Comparison of ENCODE assay signal across 9 cellular contexts in the genomic region with DNA sequence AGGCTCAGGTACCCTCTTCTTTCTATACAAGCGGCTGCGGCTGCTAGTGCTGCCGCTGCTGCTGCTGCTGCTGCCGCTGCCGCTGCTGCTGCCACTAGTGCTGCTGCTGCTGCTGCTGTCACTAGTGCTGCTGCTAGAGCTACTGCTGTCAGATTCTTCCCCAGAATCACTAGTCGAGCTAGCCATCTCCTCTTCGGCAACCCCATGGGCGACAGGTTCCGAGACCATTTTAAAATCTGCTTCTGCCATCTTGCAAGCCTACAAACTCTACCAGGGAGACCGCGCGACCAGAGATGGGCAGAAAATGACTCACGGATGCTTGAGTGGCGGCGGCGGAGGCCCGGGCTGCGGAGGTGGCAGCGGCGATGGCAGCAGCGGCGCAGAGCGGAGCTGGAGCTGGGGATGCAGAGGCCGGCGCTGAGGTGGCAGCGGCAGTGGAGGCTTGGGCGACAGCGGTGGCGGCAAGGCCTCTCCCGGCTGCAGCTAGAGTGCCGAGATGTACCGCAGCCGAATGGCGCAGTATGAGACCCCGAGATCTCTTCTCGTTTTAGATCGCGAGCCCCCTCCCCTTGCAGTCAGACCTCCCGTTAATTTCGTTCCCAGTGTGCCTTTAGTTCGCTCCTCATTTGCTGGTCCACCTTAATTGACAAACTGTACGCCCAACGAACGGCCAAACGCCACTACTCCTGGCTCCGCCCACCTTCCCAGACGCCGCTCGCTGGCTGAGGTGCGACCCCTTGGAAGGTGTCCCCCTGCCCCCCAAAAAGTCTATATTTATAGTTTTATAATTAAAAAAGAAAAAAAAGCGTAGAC. TPM values are rescaled to one million over a fixed set of nuclear protein-coding genes. Genes with fewer than 3 reads are reported as not detected.
DNase-seq lines count a peak whose midpoint lies in the region; ATAC-seq and TF ChIP-seq lines count a peak whose summit lies in the region.
"Had no signal": no experiment of that assay in that cellular context is flagged by ENCODE, and none has a peak within 500 bp of the region (broad histone marks: within the 10 kb centered on the region; RNA-seq: fewer than 3 reads in every experiment).

A gene with protein sequence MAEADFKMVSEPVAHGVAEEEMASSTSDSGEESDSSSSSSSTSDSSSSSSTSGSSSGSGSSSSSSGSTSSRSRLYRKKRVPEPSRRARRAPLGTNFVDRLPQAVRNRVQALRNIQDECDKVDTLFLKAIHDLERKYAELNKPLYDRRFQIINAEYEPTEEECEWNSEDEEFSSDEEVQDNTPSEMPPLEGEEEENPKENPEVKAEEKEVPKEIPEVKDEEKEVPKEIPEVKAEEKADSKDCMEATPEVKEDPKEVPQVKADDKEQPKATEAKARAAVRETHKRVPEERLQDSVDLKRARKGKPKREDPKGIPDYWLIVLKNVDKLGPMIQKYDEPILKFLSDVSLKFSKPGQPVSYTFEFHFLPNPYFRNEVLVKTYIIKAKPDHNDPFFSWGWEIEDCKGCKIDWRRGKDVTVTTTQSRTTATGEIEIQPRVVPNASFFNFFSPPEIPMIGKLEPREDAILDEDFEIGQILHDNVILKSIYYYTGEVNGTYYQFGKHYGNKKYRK (minus strand): TSS at position 523 of the 813 bp plus-strand sequence. CDS start 274 bp downstream, at position 249.

- H3K27ac ChIP-seq in 22Rv1 (peak within 1 kb of the TSS; percentile 58), dorsolateral prefrontal cortex (peak within 1 kb of the TSS; percentile 16 to 98 (median 93)), left lung (peak within 1 kb of the TSS; percentile 18 to 46)
- H3K27ac ChIP-seq: BLaER1 treated with 17β-estradiol and CSF1 and Interleukin-3, amounts not matched to agents 10 nM and 100 nM had no signal

- intact Hi-C loops in dorsolateral prefrontal cortex (cut with DNase I) = loop anchor here in 1 of 2 donors (10.0 kb wide), 1 partner anchor 78 kb away; no protein-coding TSS in a partner anchor
- intact Hi-C loops in left lung (cut with DNase I) = no loop called here
- intact Hi-C loops in Calu3 (cut with micrococcal nuclease; ENCODE audit: unreplicated experiment) = no loop called here

- H3K27me3 ChIP-seq in dorsolateral prefrontal cortex = peaks cover 0 to 49% (median 5%) of the 10 kb centered on the region in 45 donors
- H3K27me3 ChIP-seq in left lung = peaks cover 14 to 41% of the 10 kb centered on the region in 2 donors

- H3K4me1 Mint-ChIP-seq in activated CD4-positive, alpha-beta memory T cell treated with anti-CD3 and anti-CD28 coated beads, Interleukin-2, amount 10 ng/mL, durations not matched to agents 7 days and 5 days = peaks cover 16% of the 10 kb centered on the region
- no peaks in the 10 kb centered on the region for H3K4me1 Mint-ChIP-seq in Calu3 (ENCODE audit: low read depth, unreplicated experiment)

- ATAC-seq in GM21381 (IDR thresholded peaks at IDR 0.05; ENCODE audit: unreplicated experiment) (peak; percentile 80), left lung (peak; percentile 97)

- no peaks in the 10 kb centered on the region for H3K36me3 Mint-ChIP-seq in activated CD4-positive, alpha-beta memory T cell treated with anti-CD3 and anti-CD28 coated beads, Interleukin-2, amount 10 ng/mL, durations not matched to agents 7 days and 5 days (ENCODE audit: low read depth)
- H3K36me3 Mint-ChIP-seq in Calu3 (ENCODE audit: insufficient read depth, unreplicated experiment) = no peaks in the 10 kb centered on the region

- no peaks in the 10 kb centered on the region for H3K27me3 Mint-ChIP-seq in activated CD4-positive, alpha-beta memory T cell treated with anti-CD3 and anti-CD28 coated beads, Interleukin-2, amount 10 ng/mL, durations not matched to agents 7 days and 5 days
- H3K27me3 Mint-ChIP-seq in Calu3 (ENCODE audit: unreplicated experiment) = no peaks in the 10 kb centered on the region

- no peaks in the 10 kb centered on the region for H3K4me1 ChIP-seq in left lung
- H3K4me1 ChIP-seq: BLaER1 treated with 17β-estradiol and CSF1 and Interleukin-3, amounts not matched to agents 10 nM and 100 nM had no signal

- no peaks in the 10 kb centered on the region for H3K9me3 ChIP-seq in left lung

- TF ChIP-seq CTCF in 22Rv1 (IDR thresholded peaks at IDR 0.05) (no peak), dorsolateral prefrontal cortex (IDR thresholded peaks at IDR 0.05 in 54 of 56, conservative IDR thresholded peaks at IDR 0.05 in 2 of 56; ENCODE audit: low read depth in 1 of 56, partially characterized antibody in 56 of 56) (peak in 1 of 56 donors; percentile 18), left lung (IDR thresholded peaks at IDR 0.05) (no peak), Calu3 (IDR thresholded peaks at IDR 0.05; ENCODE audit: unreplicated experiment) (no peak)

- BruUV-seq in Calu3 (replicated peaks; lab: Mats Ljungman, UMichigan) = no TSS peak

- peak within 1 kb of the TSS; percentile 87 for H3K27ac Mint-ChIP-seq in activated CD4-positive, alpha-beta memory T cell treated with anti-CD3 and anti-CD28 coated beads, Interleukin-2, amount 10 ng/mL, durations not matched to agents 7 days and 5 days
- no peak within 1 kb of the TSS for H3K27ac Mint-ChIP-seq in Calu3 (ENCODE audit: unreplicated experiment)

- H3K9me3 Mint-ChIP-seq in activated CD4-positive, alpha-beta memory T cell treated with anti-CD3 and anti-CD28 coated beads, Interleukin-2, amount 10 ng/mL, durations not matched to agents 7 days and 5 days = no peaks in the 10 kb centered on the region
- peaks cover 5% of the 10 kb centered on the region for H3K9me3 Mint-ChIP-seq in Calu3 (ENCODE audit: low read depth, unreplicated experiment)

- H3K4me3 Mint-ChIP-seq in activated CD4-positive, alpha-beta memory T cell treated with anti-CD3 and anti-CD28 coated beads, Interleukin-2, amount 10 ng/mL, durations not matched to agents 7 days and 5 days = peak within 1 kb of the TSS; percentile 88
- H3K4me3 Mint-ChIP-seq in Calu3 (ENCODE audit: low read depth, unreplicated experiment) = no peak within 1 kb of the TSS

- H3K4me3 ChIP-seq in dorsolateral prefrontal cortex (peak within 1 kb of the TSS; percentile 43 to 86 (median 71)), left lung (peak within 1 kb of the TSS; percentile 31 to 41)
- H3K4me3 ChIP-seq: BLaER1 treated with 17β-estradiol and CSF1 and Interleukin-3, amounts not matched to agents 10 nM and 100 nM had no signal

- DNase-seq in NCI-H2081 (lab: John Stamatoyannopoulos, UW) (peak; percentile 81 to 91), dorsolateral prefrontal cortex (peak; percentile 62 to 89 (median 85)), left lung (peak; percentile 47 to 71), Calu3 (no peak)
- DNase-seq in activated CD4-positive, alpha-beta memory T cell treated with anti-CD3 and anti-CD28 coated beads, Interleukin-2, amount 10 ng/mL, durations not matched to agents 7 days and 5 days = peak; percentile 64
- DNase-seq in stimulated activated CD4-positive, alpha-beta T cell treated with anti-CD3 and anti-CD28 coated beads, Interleukin-2, amount 100 ng/mL, for 24 hours = peak; percentile 57 to 62

- no peaks in the 10 kb centered on the region for H3K36me3 ChIP-seq in left lung
- H3K36me3 ChIP-seq: BLaER1 treated with 17β-estradiol and CSF1 and Interleukin-3, amounts not matched to agents 10 nM and 100 nM had no signal

- POLR2A ChIA-PET in activated CD4-positive, alpha-beta memory T cell treated with anti-CD3 and anti-CD28 coated beads, Interleukin-2, amount 10 ng/mL, durations not matched to agents 7 days and 5 days (lab: Charles Lee) = no interaction called here

- CTCF ChIA-PET in activated CD4-positive, alpha-beta memory T cell treated with anti-CD3 and anti-CD28 coated beads, Interleukin-2, amount 10 ng/mL, durations not matched to agents 7 days and 5 days (lab: Charles Lee) = no interaction called here
- CTCF ChIA-PET in Calu3 (lab: Charles Lee) = no interaction called here

RNA-seq across cellular contexts. Expression of the gene that starts here (rescaled TPM):
- total RNA-seq in activated CD4-positive, alpha-beta memory T cell treated with anti-CD3 and anti-CD28 coated beads, Interleukin-2, amount 10 ng/mL, durations not matched to agents 7 days and 5 days = 1 to 10 TPM; 1.0 to 1.3 TPM
- total RNA-seq in dorsolateral prefrontal cortex (100 to 1,000 TPM in 109 of 120 experiments, 10 to 100 TPM in 11; 36.8 to 230 (median 163) TPM), left lung (1 to 10 TPM; 2.0 to 3.2 TPM), Calu3 (2022) (not detected in 2 replicates)

Comparison
In these comparisons a context has a peak if more than half of its experiments do, and no peak if none do; other contexts are left out.
1. RNA of the gene that starts here (total RNA-seq): 36.8 to 230 TPM in dorsolateral prefrontal cortex; 2.0 to 3.2 TPM in left lung, 1.0 to 1.3 TPM in activated CD4-positive, alpha-beta memory T cell treated with anti-CD3 and anti-CD28 coated beads, Interleukin-2, amount 10 ng/mL, durations not matched to agents 7 days and 5 days and not detected in Calu3; every median in the first group is over 4 times any median in the second.
2. H3K27ac ChIP-seq: peak in every context shown above with its lines; median percentile 93 in dorsolateral prefrontal cortex; 58 in 22Rv1; 32 in left lung.